ENCODE assay signal across 1 cellular context in the genomic region with DNA sequence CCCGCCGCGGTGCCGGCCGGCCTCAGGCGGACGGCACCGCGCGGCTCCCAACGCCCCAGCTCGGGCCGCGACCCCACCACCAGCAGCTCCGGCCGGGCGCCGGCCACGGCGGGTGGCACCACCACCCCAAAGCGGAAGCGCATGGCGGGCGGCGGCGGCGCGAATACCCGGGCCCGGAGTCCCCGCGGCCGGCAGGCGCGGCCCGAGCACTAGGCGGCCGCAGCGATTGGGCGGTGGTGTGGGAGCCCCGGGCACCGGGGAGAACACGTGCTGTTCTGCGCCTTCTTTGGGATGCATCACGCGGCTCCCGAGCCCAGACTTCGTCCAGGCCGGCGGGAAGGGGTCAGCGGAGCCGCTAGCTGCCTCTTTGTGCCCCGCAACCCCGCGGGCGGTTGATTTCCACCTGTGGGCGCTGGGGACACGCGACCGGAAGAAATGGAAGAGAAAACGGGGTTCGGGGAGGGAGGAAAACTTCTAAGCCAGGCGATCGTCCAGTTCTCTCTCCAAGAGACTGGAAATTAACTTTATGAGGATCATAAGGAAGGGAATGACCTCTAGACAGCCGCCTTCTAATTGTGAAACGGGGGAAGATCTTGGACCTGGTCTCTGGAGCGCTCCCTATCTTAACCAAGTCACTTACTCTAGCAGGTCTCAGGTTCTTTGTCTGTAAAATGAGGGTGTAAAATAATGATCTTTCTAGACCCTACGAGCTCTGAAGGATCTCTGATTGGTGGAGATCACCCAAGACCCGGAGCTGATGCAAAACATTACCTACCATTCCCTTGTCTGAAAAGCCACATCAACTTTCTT.
TF ChIP-seq lines count a peak whose summit lies in the region.

A gene (minus strand): TSS at position 165 of the 810 bp plus-strand sequence. CDS start 22 bp downstream, at position 143.

TF ChIP-seq in GM12878, 131 proteins besides CTCF, POLR2A, EP300 and RAD21 (continued from another document and continues in another):
- TF ChIP-seq, protein P1, sequence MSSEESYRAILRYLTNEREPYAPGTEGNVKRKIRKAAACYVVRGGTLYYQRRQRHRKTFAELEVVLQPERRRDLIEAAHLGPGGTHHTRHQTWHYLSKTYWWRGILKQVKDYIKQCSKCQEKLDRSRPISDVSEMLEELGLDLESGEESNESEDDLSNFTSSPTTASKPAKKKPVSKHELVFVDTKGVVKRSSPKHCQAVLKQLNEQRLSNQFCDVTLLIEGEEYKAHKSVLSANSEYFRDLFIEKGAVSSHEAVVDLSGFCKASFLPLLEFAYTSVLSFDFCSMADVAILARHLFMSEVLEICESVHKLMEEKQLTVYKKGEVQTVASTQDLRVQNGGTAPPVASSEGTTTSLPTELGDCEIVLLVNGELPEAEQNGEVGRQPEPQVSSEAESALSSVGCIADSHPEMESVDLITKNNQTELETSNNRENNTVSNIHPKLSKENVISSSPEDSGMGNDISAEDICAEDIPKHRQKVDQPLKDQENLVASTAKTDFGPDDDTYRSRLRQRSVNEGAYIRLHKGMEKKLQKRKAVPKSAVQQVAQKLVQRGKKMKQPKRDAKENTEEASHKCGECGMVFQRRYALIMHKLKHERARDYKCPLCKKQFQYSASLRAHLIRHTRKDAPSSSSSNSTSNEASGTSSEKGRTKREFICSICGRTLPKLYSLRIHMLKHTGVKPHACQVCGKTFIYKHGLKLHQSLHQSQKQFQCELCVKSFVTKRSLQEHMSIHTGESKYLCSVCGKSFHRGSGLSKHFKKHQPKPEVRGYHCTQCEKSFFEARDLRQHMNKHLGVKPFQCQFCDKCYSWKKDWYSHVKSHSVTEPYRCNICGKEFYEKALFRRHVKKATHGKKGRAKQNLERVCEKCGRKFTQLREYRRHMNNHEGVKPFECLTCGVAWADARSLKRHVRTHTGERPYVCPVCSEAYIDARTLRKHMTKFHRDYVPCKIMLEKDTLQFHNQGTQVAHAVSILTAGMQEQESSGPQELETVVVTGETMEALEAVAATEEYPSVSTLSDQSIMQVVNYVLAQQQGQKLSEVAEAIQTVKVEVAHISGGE (CRISPR knock-in tag; IDR thresholded peaks at IDR 0.05), result no peak
- TF ChIP-seq SPI1 (IDR thresholded peaks at IDR 0.05; ENCODE audit: borderline replicate concordance, insufficient read depth, low read depth, low read length), result no peak
- TF ChIP-seq GABPA (IDR thresholded peaks at IDR 0.05; ENCODE audit: low read depth), result no peak
- TF ChIP-seq NFXL1 (IDR thresholded peaks at IDR 0.05; ENCODE audit: borderline replicate concordance), result no peak
- no peak for TF ChIP-seq CEBPB (IDR thresholded peaks at IDR 0.05; ENCODE audit: borderline replicate concordance in 1 of 2, low read depth in 2 of 2, low read length in 2 of 2)
- no peak for TF ChIP-seq NRF1 (conservative IDR thresholded peaks at IDR 0.05; ENCODE audit: low read depth, low read length)
- TF ChIP-seq, protein P2, sequence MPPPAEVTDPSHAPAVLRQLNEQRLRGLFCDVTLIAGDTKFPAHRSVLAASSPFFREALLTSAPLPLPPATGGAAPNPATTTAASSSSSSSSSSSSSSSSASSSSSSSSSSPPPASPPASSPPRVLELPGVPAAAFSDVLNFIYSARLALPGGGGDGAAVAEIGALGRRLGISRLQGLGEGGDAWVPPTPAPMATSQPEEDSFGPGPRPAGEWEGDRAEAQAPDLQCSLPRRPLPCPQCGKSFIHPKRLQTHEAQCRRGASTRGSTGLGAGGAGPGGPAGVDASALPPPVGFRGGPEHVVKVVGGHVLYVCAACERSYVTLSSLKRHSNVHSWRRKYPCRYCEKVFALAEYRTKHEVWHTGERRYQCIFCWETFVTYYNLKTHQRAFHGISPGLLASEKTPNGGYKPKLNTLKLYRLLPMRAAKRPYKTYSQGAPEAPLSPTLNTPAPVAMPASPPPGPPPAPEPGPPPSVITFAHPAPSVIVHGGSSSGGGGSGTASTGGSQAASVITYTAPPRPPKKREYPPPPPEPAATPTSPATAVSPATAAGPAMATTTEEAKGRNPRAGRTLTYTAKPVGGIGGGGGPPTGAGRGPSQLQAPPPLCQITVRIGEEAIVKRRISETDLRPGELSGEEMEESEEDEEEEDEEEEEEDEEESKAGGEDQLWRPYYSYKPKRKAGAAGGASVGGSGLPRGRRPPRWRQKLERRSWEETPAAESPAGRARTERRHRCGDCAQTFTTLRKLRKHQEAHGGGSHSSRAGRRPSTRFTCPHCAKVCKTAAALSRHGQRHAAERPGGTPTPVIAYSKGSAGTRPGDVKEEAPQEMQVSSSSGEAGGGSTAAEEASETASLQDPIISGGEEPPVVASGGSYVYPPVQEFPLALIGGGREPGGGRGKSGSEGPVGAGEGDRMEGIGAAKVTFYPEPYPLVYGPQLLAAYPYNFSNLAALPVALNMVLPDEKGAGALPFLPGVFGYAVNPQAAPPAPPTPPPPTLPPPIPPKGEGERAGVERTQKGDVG (CRISPR knock-in tag; IDR thresholded peaks at IDR 0.05), result peak; percentile 14; the same call in 1 of the 2 replicates
- TF ChIP-seq SIX5 (IDR thresholded peaks at IDR 0.05; ENCODE audit: low read depth, low read length, severe bottlenecking), result no peak
- no peak for TF ChIP-seq ATF7 (IDR thresholded peaks at IDR 0.05; ENCODE audit: low read depth)
- TF ChIP-seq IRF4 (IDR thresholded peaks at IDR 0.05; ENCODE audit: low read depth, low read length), result no peak
- no peak for TF ChIP-seq ZNF384 (IDR thresholded peaks at IDR 0.05; ENCODE audit: borderline replicate concordance, low read depth, low read length)
- TF ChIP-seq TCF3 (IDR thresholded peaks at IDR 0.05; ENCODE audit: borderline replicate concordance, insufficient read depth, low read depth, low read length), result no peak; the same call in 1 of the 2 replicates
- TF ChIP-seq, protein P3, sequence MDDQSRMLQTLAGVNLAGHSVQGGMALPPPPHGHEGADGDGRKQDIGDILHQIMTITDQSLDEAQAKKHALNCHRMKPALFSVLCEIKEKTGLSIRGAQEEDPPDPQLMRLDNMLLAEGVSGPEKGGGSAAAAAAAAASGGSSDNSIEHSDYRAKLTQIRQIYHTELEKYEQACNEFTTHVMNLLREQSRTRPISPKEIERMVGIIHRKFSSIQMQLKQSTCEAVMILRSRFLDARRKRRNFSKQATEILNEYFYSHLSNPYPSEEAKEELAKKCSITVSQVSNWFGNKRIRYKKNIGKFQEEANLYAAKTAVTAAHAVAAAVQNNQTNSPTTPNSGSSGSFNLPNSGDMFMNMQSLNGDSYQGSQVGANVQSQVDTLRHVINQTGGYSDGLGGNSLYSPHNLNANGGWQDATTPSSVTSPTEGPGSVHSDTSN (IDR thresholded peaks at IDR 0.05; ENCODE audit: insufficient replicate concordance, low read depth, low read length), result no peak
- TF ChIP-seq, protein P4, sequence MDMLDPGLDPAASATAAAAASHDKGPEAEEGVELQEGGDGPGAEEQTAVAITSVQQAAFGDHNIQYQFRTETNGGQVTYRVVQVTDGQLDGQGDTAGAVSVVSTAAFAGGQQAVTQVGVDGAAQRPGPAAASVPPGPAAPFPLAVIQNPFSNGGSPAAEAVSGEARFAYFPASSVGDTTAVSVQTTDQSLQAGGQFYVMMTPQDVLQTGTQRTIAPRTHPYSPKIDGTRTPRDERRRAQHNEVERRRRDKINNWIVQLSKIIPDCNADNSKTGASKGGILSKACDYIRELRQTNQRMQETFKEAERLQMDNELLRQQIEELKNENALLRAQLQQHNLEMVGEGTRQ (IDR thresholded peaks at IDR 0.05; ENCODE audit: borderline replicate concordance, low read depth, low read length), result no peak; the same call in 1 of the 2 replicates
- TF ChIP-seq ZNF217 (IDR thresholded peaks at IDR 0.05), result no peak
- peak; percentile 62 for TF ChIP-seq RAD51 (IDR thresholded peaks at IDR 0.05)
- no peak for TF ChIP-seq NR2C2 (IDR thresholded peaks at IDR 0.05; ENCODE audit: borderline replicate concordance, control insufficient read depth, insufficient read length, low read depth)
- TF ChIP-seq, protein P5, sequence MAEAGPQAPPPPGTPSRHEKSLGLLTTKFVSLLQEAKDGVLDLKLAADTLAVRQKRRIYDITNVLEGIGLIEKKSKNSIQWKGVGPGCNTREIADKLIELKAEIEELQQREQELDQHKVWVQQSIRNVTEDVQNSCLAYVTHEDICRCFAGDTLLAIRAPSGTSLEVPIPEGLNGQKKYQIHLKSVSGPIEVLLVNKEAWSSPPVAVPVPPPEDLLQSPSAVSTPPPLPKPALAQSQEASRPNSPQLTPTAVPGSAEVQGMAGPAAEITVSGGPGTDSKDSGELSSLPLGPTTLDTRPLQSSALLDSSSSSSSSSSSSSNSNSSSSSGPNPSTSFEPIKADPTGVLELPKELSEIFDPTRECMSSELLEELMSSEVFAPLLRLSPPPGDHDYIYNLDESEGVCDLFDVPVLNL (IDR thresholded peaks at IDR 0.05; ENCODE audit: low read depth, low read length), result no peak
- no peak; the same call in 1 of the 2 replicates for TF ChIP-seq RBBP5 (conservative IDR thresholded peaks at IDR 0.05)
- TF ChIP-seq RB1 (IDR thresholded peaks at IDR 0.05; ENCODE audit: borderline replicate concordance), result no peak; the same call in 1 of the 2 replicates
- TF ChIP-seq, protein P6, sequence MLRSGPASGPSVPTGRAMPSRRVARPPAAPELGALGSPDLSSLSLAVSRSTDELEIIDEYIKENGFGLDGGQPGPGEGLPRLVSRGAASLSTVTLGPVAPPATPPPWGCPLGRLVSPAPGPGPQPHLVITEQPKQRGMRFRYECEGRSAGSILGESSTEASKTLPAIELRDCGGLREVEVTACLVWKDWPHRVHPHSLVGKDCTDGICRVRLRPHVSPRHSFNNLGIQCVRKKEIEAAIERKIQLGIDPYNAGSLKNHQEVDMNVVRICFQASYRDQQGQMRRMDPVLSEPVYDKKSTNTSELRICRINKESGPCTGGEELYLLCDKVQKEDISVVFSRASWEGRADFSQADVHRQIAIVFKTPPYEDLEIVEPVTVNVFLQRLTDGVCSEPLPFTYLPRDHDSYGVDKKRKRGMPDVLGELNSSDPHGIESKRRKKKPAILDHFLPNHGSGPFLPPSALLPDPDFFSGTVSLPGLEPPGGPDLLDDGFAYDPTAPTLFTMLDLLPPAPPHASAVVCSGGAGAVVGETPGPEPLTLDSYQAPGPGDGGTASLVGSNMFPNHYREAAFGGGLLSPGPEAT (IDR thresholded peaks at IDR 0.05; ENCODE audit: low read depth), result no peak
- no peak for TF ChIP-seq RELA (IDR thresholded peaks at IDR 0.05; ENCODE audit: borderline replicate concordance, partially characterized antibody)
- TF ChIP-seq, protein P7, sequence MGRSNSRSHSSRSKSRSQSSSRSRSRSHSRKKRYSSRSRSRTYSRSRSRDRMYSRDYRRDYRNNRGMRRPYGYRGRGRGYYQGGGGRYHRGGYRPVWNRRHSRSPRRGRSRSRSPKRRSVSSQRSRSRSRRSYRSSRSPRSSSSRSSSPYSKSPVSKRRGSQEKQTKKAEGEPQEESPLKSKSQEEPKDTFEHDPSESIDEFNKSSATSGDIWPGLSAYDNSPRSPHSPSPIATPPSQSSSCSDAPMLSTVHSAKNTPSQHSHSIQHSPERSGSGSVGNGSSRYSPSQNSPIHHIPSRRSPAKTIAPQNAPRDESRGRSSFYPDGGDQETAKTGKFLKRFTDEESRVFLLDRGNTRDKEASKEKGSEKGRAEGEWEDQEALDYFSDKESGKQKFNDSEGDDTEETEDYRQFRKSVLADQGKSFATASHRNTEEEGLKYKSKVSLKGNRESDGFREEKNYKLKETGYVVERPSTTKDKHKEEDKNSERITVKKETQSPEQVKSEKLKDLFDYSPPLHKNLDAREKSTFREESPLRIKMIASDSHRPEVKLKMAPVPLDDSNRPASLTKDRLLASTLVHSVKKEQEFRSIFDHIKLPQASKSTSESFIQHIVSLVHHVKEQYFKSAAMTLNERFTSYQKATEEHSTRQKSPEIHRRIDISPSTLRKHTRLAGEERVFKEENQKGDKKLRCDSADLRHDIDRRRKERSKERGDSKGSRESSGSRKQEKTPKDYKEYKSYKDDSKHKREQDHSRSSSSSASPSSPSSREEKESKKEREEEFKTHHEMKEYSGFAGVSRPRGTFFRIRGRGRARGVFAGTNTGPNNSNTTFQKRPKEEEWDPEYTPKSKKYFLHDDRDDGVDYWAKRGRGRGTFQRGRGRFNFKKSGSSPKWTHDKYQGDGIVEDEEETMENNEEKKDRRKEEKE (IDR thresholded peaks at IDR 0.05), result no peak
- peak; percentile 33; the same call in 1 of the 2 replicates for TF ChIP-seq MTA2 (IDR thresholded peaks at IDR 0.05; ENCODE audit: low read depth)
- no peak for TF ChIP-seq RCOR1 (conservative IDR thresholded peaks at IDR 0.05; ENCODE audit: low read depth, low read length)
- no peak for TF ChIP-seq ESRRA (IDR thresholded peaks at IDR 0.05; ENCODE audit: low read length)
- TF ChIP-seq, protein P8, sequence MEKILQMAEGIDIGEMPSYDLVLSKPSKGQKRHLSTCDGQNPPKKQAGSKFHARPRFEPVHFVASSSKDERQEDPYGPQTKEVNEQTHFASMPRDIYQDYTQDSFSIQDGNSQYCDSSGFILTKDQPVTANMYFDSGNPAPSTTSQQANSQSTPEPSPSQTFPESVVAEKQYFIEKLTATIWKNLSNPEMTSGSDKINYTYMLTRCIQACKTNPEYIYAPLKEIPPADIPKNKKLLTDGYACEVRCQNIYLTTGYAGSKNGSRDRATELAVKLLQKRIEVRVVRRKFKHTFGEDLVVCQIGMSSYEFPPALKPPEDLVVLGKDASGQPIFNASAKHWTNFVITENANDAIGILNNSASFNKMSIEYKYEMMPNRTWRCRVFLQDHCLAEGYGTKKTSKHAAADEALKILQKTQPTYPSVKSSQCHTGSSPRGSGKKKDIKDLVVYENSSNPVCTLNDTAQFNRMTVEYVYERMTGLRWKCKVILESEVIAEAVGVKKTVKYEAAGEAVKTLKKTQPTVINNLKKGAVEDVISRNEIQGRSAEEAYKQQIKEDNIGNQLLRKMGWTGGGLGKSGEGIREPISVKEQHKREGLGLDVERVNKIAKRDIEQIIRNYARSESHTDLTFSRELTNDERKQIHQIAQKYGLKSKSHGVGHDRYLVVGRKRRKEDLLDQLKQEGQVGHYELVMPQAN (conservative IDR thresholded peaks at IDR 0.05), result no peak; the same call in none of the 2 replicates
- no peak for TF ChIP-seq NFYA (IDR thresholded peaks at IDR 0.05; ENCODE audit: borderline replicate concordance, low read depth, low read length)
- TF ChIP-seq WRNIP1 (IDR thresholded peaks at IDR 0.05; ENCODE audit: borderline replicate concordance, low read depth, low read length), result no peak
- peak; percentile 92; the same call in 1 of the 2 replicates for TF ChIP-seq GATAD2B (conservative IDR thresholded peaks at IDR 0.05; ENCODE audit: low read depth)
- TF ChIP-seq, protein P9, sequence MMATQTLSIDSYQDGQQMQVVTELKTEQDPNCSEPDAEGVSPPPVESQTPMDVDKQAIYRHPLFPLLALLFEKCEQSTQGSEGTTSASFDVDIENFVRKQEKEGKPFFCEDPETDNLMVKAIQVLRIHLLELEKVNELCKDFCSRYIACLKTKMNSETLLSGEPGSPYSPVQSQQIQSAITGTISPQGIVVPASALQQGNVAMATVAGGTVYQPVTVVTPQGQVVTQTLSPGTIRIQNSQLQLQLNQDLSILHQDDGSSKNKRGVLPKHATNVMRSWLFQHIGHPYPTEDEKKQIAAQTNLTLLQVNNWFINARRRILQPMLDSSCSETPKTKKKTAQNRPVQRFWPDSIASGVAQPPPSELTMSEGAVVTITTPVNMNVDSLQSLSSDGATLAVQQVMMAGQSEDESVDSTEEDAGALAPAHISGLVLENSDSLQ (IDR thresholded peaks at IDR 0.05), result no peak
- TF ChIP-seq, protein P10, sequence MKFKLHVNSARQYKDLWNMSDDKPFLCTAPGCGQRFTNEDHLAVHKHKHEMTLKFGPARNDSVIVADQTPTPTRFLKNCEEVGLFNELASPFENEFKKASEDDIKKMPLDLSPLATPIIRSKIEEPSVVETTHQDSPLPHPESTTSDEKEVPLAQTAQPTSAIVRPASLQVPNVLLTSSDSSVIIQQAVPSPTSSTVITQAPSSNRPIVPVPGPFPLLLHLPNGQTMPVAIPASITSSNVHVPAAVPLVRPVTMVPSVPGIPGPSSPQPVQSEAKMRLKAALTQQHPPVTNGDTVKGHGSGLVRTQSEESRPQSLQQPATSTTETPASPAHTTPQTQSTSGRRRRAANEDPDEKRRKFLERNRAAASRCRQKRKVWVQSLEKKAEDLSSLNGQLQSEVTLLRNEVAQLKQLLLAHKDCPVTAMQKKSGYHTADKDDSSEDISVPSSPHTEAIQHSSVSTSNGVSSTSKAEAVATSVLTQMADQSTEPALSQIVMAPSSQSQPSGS (IDR thresholded peaks at IDR 0.05; ENCODE audit: low read length), result no peak; the same call in 1 of the 2 replicates
